11 cellular contexts compared by ENCODE assay signal in the genomic region with DNA sequence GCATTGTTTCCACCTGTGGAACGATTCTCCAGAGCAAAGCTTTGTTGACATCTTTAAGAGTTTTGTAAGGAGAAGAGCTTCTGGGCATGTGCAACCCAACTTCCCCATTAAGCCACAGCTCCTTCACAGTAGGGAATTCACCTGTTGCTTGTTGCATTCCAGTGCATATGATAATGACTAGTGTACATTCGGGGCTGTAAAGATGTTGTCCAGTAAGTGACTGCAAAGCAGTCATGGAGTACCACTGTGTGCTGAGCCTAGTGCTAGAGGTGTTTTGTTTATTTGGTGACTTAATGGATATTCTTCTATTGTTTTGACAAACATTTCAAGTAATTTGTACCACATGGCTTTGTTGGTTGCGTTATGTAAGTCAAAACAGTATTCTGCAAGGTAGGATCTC. TPM values are rescaled to one million over a fixed set of nuclear protein-coding genes. Genes with fewer than 3 reads are reported as not detected.
A peak's percentile ranks its signal among the peaks of the same experiment; 100 is the strongest.
DNase-seq lines count a peak whose midpoint lies in the region; ATAC-seq and TF ChIP-seq lines count a peak whose summit lies in the region.
"Had no signal": no experiment of that assay in that cellular context is flagged by ENCODE, and none has a peak within 500 bp of the region (broad histone marks: within the 10 kb centered on the region; RNA-seq: fewer than 3 reads in every experiment).

No MANE protein-coding gene starts in this region.

- no peak overlapping the region for H3K27ac ChIP-seq in CD4-positive, alpha-beta T cell (ENCODE audit: low read depth, low read length)
- no peak overlapping the region for H3K27ac ChIP-seq in lung (ENCODE audit: low read depth in 1 of 2, low read length in 1 of 2)
- H3K27ac ChIP-seq: cardiac muscle cell, suprapubic skin had no signal

- no peaks in the 10 kb centered on the region for H3K9me3 Mint-ChIP-seq in CD4-positive, alpha-beta T cell

- H3K9me3 ChIP-seq in CD4-positive, alpha-beta T cell (ENCODE audit: control insufficient read depth, low read length) = no peaks in the 10 kb centered on the region
- H3K9me3 ChIP-seq in lung (ENCODE audit: control insufficient read depth in 2 of 2, insufficient read depth in 1 of 2, low read length in 1 of 2) = no peaks in the 10 kb centered on the region
- H3K9me3 ChIP-seq: suprapubic skin had no signal

- peaks cover 9 to 20% of the 10 kb centered on the region in 2 donors for H3K4me1 ChIP-seq in lung (ENCODE audit: control insufficient read depth in 2 of 2, insufficient read depth in 2 of 2, low read length in 2 of 2)

- H3K36me3 Mint-ChIP-seq in CD4-positive, alpha-beta T cell (ENCODE audit: low read depth) = peaks cover 4% of the 10 kb centered on the region

- intact Hi-C loops in CD4-positive, alpha-beta T cell (cut with DNase I, micrococcal nuclease) = no loop called here

- H3K4me3 Mint-ChIP-seq in CD4-positive, alpha-beta T cell = peak overlapping the region; percentile 34

- CTCF ChIA-PET in CD4-positive, alpha-beta T cell (lab: Charles Lee) = interaction anchor here (1.0 kb wide), 1 partner anchor 11 kb away, joined by 5 read pairs; no protein-coding TSS in a partner anchor

- H3K4me3 ChIP-seq in lung = no peak overlapping the region
- H3K4me3 ChIP-seq: cardiac muscle cell, suprapubic skin had no signal

- H3K27ac Mint-ChIP-seq in CD4-positive, alpha-beta T cell = peak overlapping the region; percentile 60

- TF ChIP-seq CTCF in CD4-positive, alpha-beta T cell (IDR thresholded peaks at IDR 0.05) = no peak
- no peak for TF ChIP-seq CTCF in lung (IDR thresholded peaks at IDR 0.05; ENCODE audit: control extremely low read depth, extremely low read depth)

- DNase-seq in CD4-positive, alpha-beta T cell = no peak
- DNase-seq in lung (ENCODE audit: low spot score) (no peak), LoVo (ENCODE audit: low spot score) (no peak), KG1 (lab: John Stamatoyannopoulos, UW) (no peak), NOMO-1 (lab: John Stamatoyannopoulos, UW; ENCODE audit: unreplicated experiment in 2 of 2) (no peak)
- DNase-seq in activated CD4-positive, CD25-positive, alpha-beta regulatory T cell (lab: John Stamatoyannopoulos, UW) = no peak
- DNase-seq: activated CD8-positive, alpha-beta memory T cell treated with anti-CD3 and anti-CD28 coated beads for 24 hours had no signal

- 38 to 55% methylated on average over 3 of the region's 3 CpGs for WGBS in lung, 2 donors

- H3K36me3 ChIP-seq in lung (ENCODE audit: control insufficient read depth in 2 of 2, insufficient read depth in 2 of 2, low read length in 2 of 2) = peaks cover 0 to 2% of the 10 kb centered on the region in 2 donors
- H3K36me3 ChIP-seq: cardiac muscle cell, suprapubic skin had no signal

- no peak for ATAC-seq in CD4-positive, alpha-beta T cell (ENCODE audit: poor library complexity)
- ATAC-seq in GM21529 (IDR thresholded peaks at IDR 0.05; ENCODE audit: unreplicated experiment) (peak; percentile 62), HG03565 (IDR thresholded peaks at IDR 0.05; ENCODE audit: unreplicated experiment) (peak; percentile 50), lung (ENCODE audit: insufficient read depth, low FRiP score) (peak; percentile 61)

- no peaks in the 10 kb centered on the region for H3K27me3 Mint-ChIP-seq in CD4-positive, alpha-beta T cell

- POLR2A ChIA-PET in CD4-positive, alpha-beta T cell (lab: Charles Lee) = interaction anchor here (0.8 to 1.9 kb wide), 4 partner anchors 12 to 94 kb away, joined by 3 to 12 read pairs (median 6); a partner anchor contains a TSS

- H3K27me3 ChIP-seq in CD4-positive, alpha-beta T cell (ENCODE audit: control insufficient read depth, insufficient read depth, low read length) = no peaks in the 10 kb centered on the region
- H3K27me3 ChIP-seq in lung (ENCODE audit: control insufficient read depth, insufficient read depth) = no peaks in the 10 kb centered on the region
- H3K27me3 ChIP-seq: cardiac muscle cell, suprapubic skin had no signal

- H3K4me1 Mint-ChIP-seq in CD4-positive, alpha-beta T cell (ENCODE audit: low read depth) = peaks cover 96% of the 10 kb centered on the region

RNA-seq across cellular contexts. Expression of a gene that starts 12.8 kb away (rescaled TPM):
- total RNA-seq in CD4-positive, alpha-beta T cell = 10 to 100 TPM; 42.1 to 44.0 TPM
- 100 to 1,000 TPM in 1 of 2 donors, 10 to 100 TPM in 1; 39.0 to 157 TPM for total RNA-seq in lung
- polyA plus RNA-seq in lung = 10 to 100 TPM; 32.2 to 36.1 TPM
